ENCODE assay signal across 10 cellular contexts in the genomic region with DNA sequence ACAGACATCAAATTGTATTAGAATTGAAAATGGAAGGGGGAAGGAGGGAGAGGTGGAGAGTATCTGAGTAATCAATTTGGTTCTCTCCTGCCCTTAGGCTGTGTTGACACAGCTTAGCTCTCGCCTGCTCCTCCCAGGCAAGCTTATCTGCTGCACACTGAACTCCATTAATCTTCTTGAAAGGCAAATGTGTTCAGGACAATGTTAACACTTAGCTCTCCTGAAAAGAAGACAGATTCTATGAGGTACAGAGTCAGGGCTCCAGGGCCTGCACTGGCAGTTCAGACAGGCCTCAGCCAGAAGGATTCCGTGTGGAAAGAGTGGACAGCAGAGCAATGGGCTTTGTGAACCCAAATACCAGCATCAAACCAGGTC.
DNase-seq lines count a peak whose midpoint lies in the region; ATAC-seq and TF ChIP-seq lines count a peak whose summit lies in the region.
"Had no signal": no experiment of that assay in that cellular context is flagged by ENCODE, and none has a peak within 500 bp of the region (broad histone marks: within the 10 kb centered on the region; RNA-seq: fewer than 3 reads in every experiment).

No MANE protein-coding gene starts in this region.

- peaks cover 8% of the 10 kb centered on the region for H3K4me1 ChIP-seq in rectal smooth muscle tissue (ENCODE audit: control insufficient read depth, insufficient read depth, low read length)
- H3K4me1 ChIP-seq: lower lobe of right lung had no signal

- peak overlapping the region; percentile 61 for H3K27ac ChIP-seq in rectal smooth muscle tissue (ENCODE audit: low read depth, low read length)
- H3K27ac ChIP-seq: lower lobe of right lung had no signal

- no peak for TF ChIP-seq CTCF in fibroblast of villous mesenchyme (IDR thresholded peaks at IDR 0.05; ENCODE audit: insufficient read depth, low read depth, low read length)

- H3K9ac ChIP-seq in rectal smooth muscle tissue (ENCODE audit: low read length): no peak overlapping the region

- H3K27me3 ChIP-seq in rectal smooth muscle tissue (ENCODE audit: control insufficient read depth, insufficient read depth, low read length): no peaks in the 10 kb centered on the region

- ATAC-seq in GM18858 (IDR thresholded peaks at IDR 0.05; ENCODE audit: unreplicated experiment) (no peak), HG03196 (IDR thresholded peaks at IDR 0.05; ENCODE audit: unreplicated experiment) (no peak)
- ATAC-seq: lower lobe of right lung had no signal

- no peak overlapping the region for H3K4me3 ChIP-seq in fibroblast of villous mesenchyme (ENCODE audit: low read depth, low read length)
- H3K4me3 ChIP-seq in rectal smooth muscle tissue (ENCODE audit: low read length): no peak overlapping the region
- H3K4me3 ChIP-seq: lower lobe of right lung had no signal

- H3K36me3 ChIP-seq in rectal smooth muscle tissue (ENCODE audit: control insufficient read depth, insufficient read depth, low read length): no peaks in the 10 kb centered on the region
- H3K36me3 ChIP-seq: lower lobe of right lung had no signal

- DNase-seq in HT-29 (ENCODE audit: low spot score): peak; percentile 21
- DNase-seq in NCI-H82 (lab: John Stamatoyannopoulos, UW): peak; percentile 93
- DNase-seq in fibroblast of villous mesenchyme (ENCODE audit: low read depth): peak; percentile 76
- no peak for DNase-seq in activated CD4-positive, alpha-beta T cell treated with anti-CD3 and anti-CD28 coated beads, Interleukin-2, amount 50 U/mL, for 1 hour
- no peak for DNase-seq in activated CD4-positive, alpha-beta T cell treated with anti-CD3 and anti-CD28 coated beads for 1 hour
- DNase-seq: lower lobe of right lung; stimulated activated CD4-positive, alpha-beta T cell treated with anti-CD3 and anti-CD28 coated beads, Interleukin-2, amount 100 ng/mL, for 24 hours had no signal

Comparison
In these comparisons a context has a peak if more than half of its experiments do, and no peak if none do; other contexts are left out.
1. DNase-seq: peak in HT-29 (single experiment), NCI-H82 (single experiment) and fibroblast of villous mesenchyme (single experiment); none in activated CD4-positive, alpha-beta T cell treated with anti-CD3 and anti-CD28 coated beads, Interleukin-2, amount 50 U/mL, for 1 hour (single experiment) and activated CD4-positive, alpha-beta T cell treated with anti-CD3 and anti-CD28 coated beads for 1 hour (single experiment).